3 cellular contexts compared by ENCODE assay signal in the genomic region with DNA sequence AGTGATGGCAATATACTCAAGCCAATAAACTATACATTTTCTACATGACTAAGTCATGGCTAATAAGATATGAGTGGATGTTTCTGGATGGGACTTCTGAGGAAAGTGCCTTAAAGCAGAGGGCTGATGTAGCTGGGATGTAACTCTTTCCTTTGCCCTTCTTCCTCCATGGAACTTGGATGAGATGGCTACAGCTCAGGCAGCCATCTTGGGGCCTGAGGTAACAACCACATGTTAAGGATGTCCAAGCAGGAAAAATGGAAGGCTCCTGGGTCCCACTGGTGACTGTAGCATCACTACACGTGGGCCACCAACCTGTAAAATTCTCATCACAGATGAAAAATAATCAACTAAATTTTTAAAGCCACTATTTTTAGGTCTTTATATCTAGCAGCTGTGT.
TF ChIP-seq lines count a peak whose summit lies in the region.

No MANE protein-coding gene starts in this region.

TF ChIP-seq in GM23338, 12 proteins besides CTCF, POLR2A, EP300 and RAD21 (continues in another document):
- no peak for TF ChIP-seq JUNB (IDR thresholded peaks at IDR 0.05; ENCODE audit: unreplicated experiment)
- no peak for TF ChIP-seq ZNF331 (CRISPR knock-in tag; IDR thresholded peaks at IDR 0.05; ENCODE audit: low read depth)
- no peak for TF ChIP-seq EZH2 (IDR thresholded peaks at IDR 0.05; ENCODE audit: low read depth, unreplicated experiment)
- TF ChIP-seq, protein P1, sequence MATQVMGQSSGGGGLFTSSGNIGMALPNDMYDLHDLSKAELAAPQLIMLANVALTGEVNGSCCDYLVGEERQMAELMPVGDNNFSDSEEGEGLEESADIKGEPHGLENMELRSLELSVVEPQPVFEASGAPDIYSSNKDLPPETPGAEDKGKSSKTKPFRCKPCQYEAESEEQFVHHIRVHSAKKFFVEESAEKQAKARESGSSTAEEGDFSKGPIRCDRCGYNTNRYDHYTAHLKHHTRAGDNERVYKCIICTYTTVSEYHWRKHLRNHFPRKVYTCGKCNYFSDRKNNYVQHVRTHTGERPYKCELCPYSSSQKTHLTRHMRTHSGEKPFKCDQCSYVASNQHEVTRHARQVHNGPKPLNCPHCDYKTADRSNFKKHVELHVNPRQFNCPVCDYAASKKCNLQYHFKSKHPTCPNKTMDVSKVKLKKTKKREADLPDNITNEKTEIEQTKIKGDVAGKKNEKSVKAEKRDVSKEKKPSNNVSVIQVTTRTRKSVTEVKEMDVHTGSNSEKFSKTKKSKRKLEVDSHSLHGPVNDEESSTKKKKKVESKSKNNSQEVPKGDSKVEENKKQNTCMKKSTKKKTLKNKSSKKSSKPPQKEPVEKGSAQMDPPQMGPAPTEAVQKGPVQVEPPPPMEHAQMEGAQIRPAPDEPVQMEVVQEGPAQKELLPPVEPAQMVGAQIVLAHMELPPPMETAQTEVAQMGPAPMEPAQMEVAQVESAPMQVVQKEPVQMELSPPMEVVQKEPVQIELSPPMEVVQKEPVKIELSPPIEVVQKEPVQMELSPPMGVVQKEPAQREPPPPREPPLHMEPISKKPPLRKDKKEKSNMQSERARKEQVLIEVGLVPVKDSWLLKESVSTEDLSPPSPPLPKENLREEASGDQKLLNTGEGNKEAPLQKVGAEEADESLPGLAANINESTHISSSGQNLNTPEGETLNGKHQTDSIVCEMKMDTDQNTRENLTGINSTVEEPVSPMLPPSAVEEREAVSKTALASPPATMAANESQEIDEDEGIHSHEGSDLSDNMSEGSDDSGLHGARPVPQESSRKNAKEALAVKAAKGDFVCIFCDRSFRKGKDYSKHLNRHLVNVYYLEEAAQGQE (IDR thresholded peaks at IDR 0.05; ENCODE audit: unreplicated experiment): no peak
- no peak for TF ChIP-seq NANOG (IDR thresholded peaks at IDR 0.05; ENCODE audit: borderline replicate concordance)
- TF ChIP-seq, protein P2, sequence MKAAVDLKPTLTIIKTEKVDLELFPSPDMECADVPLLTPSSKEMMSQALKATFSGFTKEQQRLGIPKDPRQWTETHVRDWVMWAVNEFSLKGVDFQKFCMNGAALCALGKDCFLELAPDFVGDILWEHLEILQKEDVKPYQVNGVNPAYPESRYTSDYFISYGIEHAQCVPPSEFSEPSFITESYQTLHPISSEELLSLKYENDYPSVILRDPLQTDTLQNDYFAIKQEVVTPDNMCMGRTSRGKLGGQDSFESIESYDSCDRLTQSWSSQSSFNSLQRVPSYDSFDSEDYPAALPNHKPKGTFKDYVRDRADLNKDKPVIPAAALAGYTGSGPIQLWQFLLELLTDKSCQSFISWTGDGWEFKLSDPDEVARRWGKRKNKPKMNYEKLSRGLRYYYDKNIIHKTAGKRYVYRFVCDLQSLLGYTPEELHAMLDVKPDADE (IDR thresholded peaks at IDR 0.05): no peak
- no peak for TF ChIP-seq POLR2AphosphoS5 (IDR thresholded peaks at IDR 0.05; ENCODE audit: low read depth)
- no peak for TF ChIP-seq EZH2phosphoT487 (IDR thresholded peaks at IDR 0.05; ENCODE audit: unreplicated experiment)

TF ChIP-seq in H1, 55 proteins besides CTCF, POLR2A, EP300 and RAD21:
- TF ChIP-seq YY1 (IDR thresholded peaks at IDR 0.05; ENCODE audit: low read depth, low read length) (peak; percentile 64; the same call in 1 of the 2 replicates), HDAC2 (IDR thresholded peaks at IDR 0.05; ENCODE audit: borderline replicate concordance in 1 of 2, low read depth in 2 of 2, low read length in 2 of 2) (0 out of 4 replicates have a peak, but pooled peaks of 1 of the 2 experiments have one; percentile 78), CREB1 (IDR thresholded peaks at IDR 0.05) (no peak)

TF ChIP-seq in neural cell, 6 proteins besides CTCF, POLR2A, EP300 and RAD21:
- no peak for TF ChIP-seq SMC3 (conservative IDR thresholded peaks at IDR 0.05; ENCODE audit: poor library complexity)
- TF ChIP-seq, protein P1 (IDR thresholded peaks at IDR 0.05; ENCODE audit: borderline replicate concordance): no peak
- TF ChIP-seq EZH2 (IDR thresholded peaks at IDR 0.05; ENCODE audit: borderline replicate concordance, insufficient read depth, low read length, poor library complexity, severe bottlenecking): no peak
- TF ChIP-seq TAF1 (IDR thresholded peaks at IDR 0.05; ENCODE audit: low read depth): no peak
- no peak for TF ChIP-seq POLR2AphosphoS5 (IDR thresholded peaks at IDR 0.05)
- no peak for TF ChIP-seq MXI1 (conservative IDR thresholded peaks at IDR 0.05; ENCODE audit: poor library complexity, severe bottlenecking)
